In genomic region chr14:90446405-90446804, GRCh38 we compare ENCODE assay signal across 27 cellular contexts.
"Had no signal": no experiment of that assay in that cellular context is flagged by ENCODE, and none has a peak within 500 bp of the region (broad histone marks: within the 10 kb centered on the region; RNA-seq: fewer than 3 reads in every experiment).

No MANE protein-coding gene starts in this region.

- ATAC-seq: foreskin keratinocyte; gastroesophageal sphincter; heart left ventricle; left ventricle myocardium superior; mucosa of descending colon; natural killer cell treated with Interleukin-12 subunit alpha and Interleukin-12 subunit beta and Interleukin-15 and Interleukin-18, amount 100 ng/mL, for 72 hours; sciatic nerve; stimulated activated memory B cell treated with anti-CD40 and anti-IgM and Interleukin-4, amounts not matched to agents 10 μg/mL and 1 μg/mL and 100 μg/mL, for 72 hours; upper lobe of right lung had no signal

- H3K27me3 ChIP-seq: dorsolateral prefrontal cortex, esophagus muscularis mucosa, foreskin keratinocyte, gastroesophageal sphincter, heart left ventricle, hepatocyte, tibial nerve, upper lobe of right lung, uterus had no signal

- H3K9me3 ChIP-seq: neutrophil, upper lobe of right lung, uterus had no signal

- H3K9ac ChIP-seq: parathyroid adenoma had no signal

- H3K27me3 Mint-ChIP-seq: stimulated activated naive CD8-positive, alpha-beta T cell treated with anti-CD3 and anti-CD28 coated beads, Interleukin-15, Interleukin-2, amounts not matched to agents 100 ng/mL and 50 ng/mL, for 24 hours had no signal

- H3K36me3 Mint-ChIP-seq: memory B cell; mesothelial cell of epicardium; natural killer cell treated with Interleukin-12 subunit alpha and Interleukin-12 subunit beta and Interleukin-15 and Interleukin-18, amount 100 ng/mL, for 72 hours; stimulated activated memory B cell treated with anti-CD40 and anti-IgM and Interleukin-4, amounts not matched to agents 10 μg/mL and 1 μg/mL and 100 μg/mL, for 72 hours had no signal

- H3K27ac ChIP-seq: dorsolateral prefrontal cortex, esophagus muscularis mucosa, foreskin keratinocyte, gastroesophageal sphincter, heart left ventricle, hepatocyte, neutrophil, parathyroid adenoma, thoracic aorta, tibial nerve, upper lobe of right lung, uterus had no signal

- H3K36me3 ChIP-seq: esophagus muscularis mucosa, gastroesophageal sphincter, heart left ventricle, neutrophil, thoracic aorta, tibial nerve, upper lobe of right lung, uterus had no signal

- DNase-seq: dorsolateral prefrontal cortex; effector CD4-positive, alpha-beta T cell; foreskin keratinocyte; heart left ventricle; left ventricle myocardium superior; mucosa of descending colon; naive B cell; stimulated activated CD4-positive, alpha-beta T cell treated with anti-CD3 and anti-CD28 coated beads, Interleukin-4, amount 100 ng/mL, for 4 hours; upper lobe of right lung; uterus had no signal

- H3K4me1 ChIP-seq: gastroesophageal sphincter, tibial nerve, upper lobe of right lung, uterus had no signal

- FAIRE-seq: colon had no signal

- H3K4me1 Mint-ChIP-seq: memory B cell had no signal

- H3K27ac Mint-ChIP-seq: memory B cell; mesothelial cell of epicardium; natural killer cell treated with Interleukin-12 subunit alpha and Interleukin-12 subunit beta and Interleukin-15 and Interleukin-18, amount 100 ng/mL, for 72 hours; progenitor cell of endocrine pancreas; stimulated activated memory B cell treated with anti-CD40 and anti-IgM and Interleukin-4, amounts not matched to agents 10 μg/mL and 1 μg/mL and 100 μg/mL, for 72 hours; stimulated activated naive CD8-positive, alpha-beta T cell treated with anti-CD3 and anti-CD28 coated beads, Interleukin-15, Interleukin-2, amounts not matched to agents 100 ng/mL and 50 ng/mL, for 24 hours had no signal

- H3K9me3 Mint-ChIP-seq: natural killer cell treated with Interleukin-12 subunit alpha and Interleukin-12 subunit beta and Interleukin-15 and Interleukin-18, amount 100 ng/mL, for 72 hours; stimulated activated naive CD8-positive, alpha-beta T cell treated with anti-CD3 and anti-CD28 coated beads, Interleukin-15, Interleukin-2, amounts not matched to agents 100 ng/mL and 50 ng/mL, for 24 hours had no signal

- H3K4me3 Mint-ChIP-seq: memory B cell; mesothelial cell of epicardium; naive B cell; natural killer cell treated with Interleukin-12 subunit alpha and Interleukin-12 subunit beta and Interleukin-15 and Interleukin-18, amount 100 ng/mL, for 72 hours; neural crest cell; stimulated activated memory B cell treated with anti-CD40 and anti-IgM and Interleukin-4, amounts not matched to agents 10 μg/mL and 1 μg/mL and 100 μg/mL, for 72 hours; stimulated activated naive CD8-positive, alpha-beta T cell treated with anti-CD3 and anti-CD28 coated beads, Interleukin-15, Interleukin-2, amounts not matched to agents 100 ng/mL and 50 ng/mL, for 24 hours had no signal

- H3K4me3 ChIP-seq: dorsolateral prefrontal cortex, esophagus muscularis mucosa, gastroesophageal sphincter, heart left ventricle, hepatocyte, lung, mucosa of descending colon, thoracic aorta, tibial nerve, upper lobe of right lung, uterus had no signal
